ENCODE assay signal across 26 cellular contexts in the genomic region with DNA sequence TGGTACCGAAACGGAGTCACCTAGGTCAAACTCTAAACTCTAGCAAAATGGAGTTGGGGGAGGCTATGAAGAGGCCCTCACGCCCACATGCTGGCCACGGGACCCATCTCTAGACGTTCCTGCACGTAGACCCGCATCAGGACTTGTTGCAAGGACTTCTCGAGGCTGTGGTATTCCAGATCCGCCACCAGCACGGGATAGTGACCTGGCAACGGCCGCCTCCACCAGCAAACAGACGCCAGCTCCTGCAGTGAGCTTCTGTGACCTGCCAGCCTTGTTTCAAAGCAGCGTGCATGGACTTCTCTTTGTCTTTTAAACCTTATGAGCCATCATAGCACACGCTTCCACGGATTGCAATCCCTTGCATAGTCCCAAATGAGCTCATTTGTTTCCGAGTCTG.
"Had no signal": no experiment of that assay in that cellular context is flagged by ENCODE, and none has a peak within 500 bp of the region (broad histone marks: within the 10 kb centered on the region; RNA-seq: fewer than 3 reads in every experiment).

No MANE protein-coding gene starts in this region.

- H3K27me3 Mint-ChIP-seq: activated CD4-positive, alpha-beta T cell treated with anti-CD3 and anti-CD28 coated beads, Interleukin-2, amount 10 ng/mL, durations not matched to agents 24 days and 14 days; activated naive CD8-positive, alpha-beta T cell treated with anti-CD3 and anti-CD28 coated beads for 36 hours; dendritic cell treated with granulocyte-macrophage colony-stimulating factor and Interleukin-4, amounts not matched to agents 40 ng/mL and 50 ng/mL, for 4 days had no signal

- H3K27ac ChIP-seq: adrenal gland, ascending aorta, epithelial cell of prostate, testis, transverse colon, uterus had no signal

- H3K9me3 Mint-ChIP-seq: activated CD4-positive, alpha-beta memory T cell treated with anti-CD3 and anti-CD28 coated beads for 36 hours; activated naive CD4-positive, alpha-beta T cell treated with anti-CD3 and anti-CD28 coated beads for 36 hours; activated naive CD8-positive, alpha-beta T cell treated with anti-CD3 and anti-CD28 coated beads for 36 hours; activated T-helper 1 cell treated with anti-CD3 and anti-CD28 coated beads, Interleukin-12 subunit alpha, Interleukin-12 subunit beta, Interleukin-2, Interleukin-4 antibody, amounts not matched to agents 30 ng/mL and 10 ng/mL and 1 ng/mL, durations not matched to agents 14 hours and 24 hours and 36 hours had no signal

- H3K4me3 ChIP-seq: adrenal gland, ascending aorta, transverse colon, uterus had no signal

- H3K27me3 ChIP-seq: adrenal gland, ascending aorta, testis, transverse colon, uterus had no signal

- FAIRE-seq: endometrium, frontal cortex, keratinocyte had no signal

- H3K36me3 ChIP-seq: adrenal gland, ascending aorta, transverse colon, uterus had no signal

- H3K36me3 Mint-ChIP-seq: activated CD4-positive, alpha-beta memory T cell treated with anti-CD3 and anti-CD28 coated beads for 36 hours; activated naive CD8-positive, alpha-beta T cell treated with anti-CD3 and anti-CD28 coated beads for 36 hours had no signal

- H3K9me3 ChIP-seq: adrenal gland, ascending aorta, testis, transverse colon, uterus had no signal

- H3K27ac Mint-ChIP-seq: activated CD4-positive, alpha-beta memory T cell treated with anti-CD3 and anti-CD28 coated beads for 36 hours; activated CD4-positive, alpha-beta T cell treated with anti-CD3 and anti-CD28 coated beads, Interleukin-2, amount 10 ng/mL, durations not matched to agents 24 days and 14 days; activated naive CD4-positive, alpha-beta T cell treated with anti-CD3 and anti-CD28 coated beads for 36 hours; activated naive CD8-positive, alpha-beta T cell treated with anti-CD3 and anti-CD28 coated beads for 36 hours; activated T-helper 1 cell treated with anti-CD3 and anti-CD28 coated beads, Interleukin-12 subunit alpha, Interleukin-12 subunit beta, Interleukin-2, Interleukin-4 antibody, amounts not matched to agents 30 ng/mL and 10 ng/mL and 1 ng/mL, durations not matched to agents 14 hours and 24 hours and 36 hours; nephron progenitor cell had no signal

- H3K4me1 ChIP-seq: adrenal gland, transverse colon, uterus had no signal

- ATAC-seq: stimulated activated naive CD8-positive, alpha-beta T cell treated with anti-CD3 and anti-CD28 coated beads, Interleukin-15, Interleukin-2, amounts not matched to agents 100 U/mL and 50 U/mL, for 24 hours had no signal

- DNase-seq: activated CD4-positive, alpha-beta memory T cell treated with anti-CD3 and anti-CD28 coated beads for 36 hours; activated CD4-positive, alpha-beta T cell treated with anti-CD3 and anti-CD28 coated beads, Interleukin-2, amount 10 ng/mL, durations not matched to agents 24 days and 14 days; activated CD4-positive, CD25-positive, alpha-beta regulatory T cell treated with anti-CD3 and anti-CD28 coated beads, Interleukin-2, amount 50 U/mL, for 72 hours; activated CD8-positive, alpha-beta memory T cell treated with anti-CD3 and anti-CD28 coated beads, Interleukin-2, amount 50 U/mL, for 4 hours; activated effector memory CD4-positive, alpha-beta T cell treated with anti-CD3 and anti-CD28 coated beads, Interleukin-2, amount 50 U/mL, for 16 hours; activated T-cell treated with anti-CD3 and anti-CD28 coated beads, Interleukin-2, amount 50 U/mL, for 1 hour; adrenal gland; left cardiac atrium; occipital lobe; right cardiac atrium; stimulated activated CD4-positive, alpha-beta T cell treated with anti-CD3 and anti-CD28 coated beads, Interleukin-4, amount 100 ng/mL, for 1 hour; T-helper 2 cell; testis; transverse colon; uterus had no signal

- H3K4me3 Mint-ChIP-seq: activated CD4-positive, alpha-beta memory T cell treated with anti-CD3 and anti-CD28 coated beads for 36 hours; activated CD4-positive, alpha-beta T cell treated with anti-CD3 and anti-CD28 coated beads, Interleukin-2, amount 10 ng/mL, durations not matched to agents 24 days and 14 days; activated naive CD4-positive, alpha-beta T cell treated with anti-CD3 and anti-CD28 coated beads for 36 hours; activated naive CD8-positive, alpha-beta T cell treated with anti-CD3 and anti-CD28 coated beads for 36 hours; activated T-helper 1 cell treated with anti-CD3 and anti-CD28 coated beads, Interleukin-12 subunit alpha, Interleukin-12 subunit beta, Interleukin-2, Interleukin-4 antibody, amounts not matched to agents 30 ng/mL and 10 ng/mL and 1 ng/mL, durations not matched to agents 14 hours and 24 hours and 36 hours; dendritic cell treated with granulocyte-macrophage colony-stimulating factor and Interleukin-4, amounts not matched to agents 40 ng/mL and 50 ng/mL, for 4 days; nephron progenitor cell had no signal
